In the genomic region with DNA sequence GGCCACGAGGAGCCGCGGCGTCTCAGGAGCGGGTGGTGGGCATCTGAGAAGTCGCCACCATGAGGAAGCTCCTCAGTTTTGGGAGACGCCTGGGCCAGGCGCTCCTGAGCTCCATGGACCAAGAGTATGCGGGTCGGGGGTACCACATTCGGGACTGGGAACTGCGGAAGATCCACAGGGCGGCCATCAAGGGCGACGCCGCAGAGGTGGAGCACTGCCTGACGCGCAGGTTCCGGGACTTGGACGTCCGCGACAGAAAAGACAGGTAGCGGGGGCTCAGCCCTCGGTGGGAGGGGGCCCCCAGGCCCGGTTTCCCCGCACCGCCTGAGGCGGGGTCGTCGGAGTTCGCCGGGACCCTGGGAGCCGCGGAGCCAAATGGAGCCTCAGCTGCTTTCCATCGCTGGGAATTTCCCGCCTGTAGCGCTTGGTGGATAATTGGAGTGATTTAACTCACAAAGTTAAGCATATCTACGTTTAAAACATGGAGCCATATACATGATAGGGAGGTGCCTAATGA, we compare ENCODE assay signal across 1 cellular context.
TF ChIP-seq lines count a peak whose summit lies in the region.

No MANE protein-coding gene starts in this region.

TF ChIP-seq in H1, 55 proteins besides CTCF, POLR2A, EP300 and RAD21 (continued from another document):
- TF ChIP-seq POLR2AphosphoS5 (IDR thresholded peaks at IDR 0.05; ENCODE audit: low read depth, low read length), result peak; percentile 22; the same call in 1 of the 2 replicates
- 0 out of 2 replicates have a peak, but pooled peaks have one; percentile 28 for TF ChIP-seq PHF8 (conservative IDR thresholded peaks at IDR 0.05; ENCODE audit: low read depth, low read length)
- peak; percentile 84 for TF ChIP-seq KDM4A (IDR thresholded peaks at IDR 0.05; ENCODE audit: low read depth, low read length, severe bottlenecking)
- 0 out of 2 replicates have a peak, but pooled peaks have one; percentile 37 for TF ChIP-seq YY1 (IDR thresholded peaks at IDR 0.05; ENCODE audit: low read depth, low read length)
- TF ChIP-seq TAF1 (IDR thresholded peaks at IDR 0.05; ENCODE audit: low read depth, low read length), result peak; percentile 33
- no peak for TF ChIP-seq SIRT6 (IDR thresholded peaks at IDR 0.05; ENCODE audit: low read length)
- TF ChIP-seq, protein P1, sequence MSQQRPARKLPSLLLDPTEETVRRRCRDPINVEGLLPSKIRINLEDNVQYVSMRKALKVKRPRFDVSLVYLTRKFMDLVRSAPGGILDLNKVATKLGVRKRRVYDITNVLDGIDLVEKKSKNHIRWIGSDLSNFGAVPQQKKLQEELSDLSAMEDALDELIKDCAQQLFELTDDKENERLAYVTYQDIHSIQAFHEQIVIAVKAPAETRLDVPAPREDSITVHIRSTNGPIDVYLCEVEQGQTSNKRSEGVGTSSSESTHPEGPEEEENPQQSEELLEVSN (IDR thresholded peaks at IDR 0.05), result peak; percentile 61
